1 cellular context compared by ENCODE assay signal in the genomic region with DNA sequence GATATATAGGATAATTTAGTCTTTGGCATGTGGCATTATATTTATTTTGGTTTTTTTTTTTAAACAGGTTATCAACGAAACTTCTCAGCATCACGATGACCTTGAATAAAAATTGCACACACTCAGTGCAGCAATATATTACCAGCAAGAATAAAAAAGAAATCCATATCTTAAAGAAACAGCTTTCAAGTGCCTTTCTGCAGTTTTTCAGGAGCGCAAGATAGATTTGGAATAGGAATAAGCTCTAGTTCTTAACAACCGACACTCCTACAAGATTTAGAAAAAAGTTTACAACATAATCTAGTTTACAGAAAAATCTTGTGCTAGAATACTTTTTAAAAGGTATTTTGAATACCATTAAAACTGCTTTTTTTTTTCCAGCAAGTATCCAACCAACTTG.
TF ChIP-seq lines count a peak whose summit lies in the region.

No MANE protein-coding gene starts in this region.

TF ChIP-seq in SK-N-SH treated with all-trans-retinoic acid at 6 μM for 48 hours, 23 proteins besides CTCF, POLR2A, EP300 and RAD21 (continued from another document):
- TF ChIP-seq RARB (CRISPR knock-in tag; IDR thresholded peaks at IDR 0.05): no peak
- TF ChIP-seq ARNTL (CRISPR knock-in tag; IDR thresholded peaks at IDR 0.05; ENCODE audit: borderline replicate concordance, low read depth): no peak
- TF ChIP-seq ISL1 (CRISPR knock-in tag; IDR thresholded peaks at IDR 0.05): no peak
- TF ChIP-seq SNAI2 (CRISPR knock-in tag; IDR thresholded peaks at IDR 0.05): no peak
- TF ChIP-seq, protein P1, sequence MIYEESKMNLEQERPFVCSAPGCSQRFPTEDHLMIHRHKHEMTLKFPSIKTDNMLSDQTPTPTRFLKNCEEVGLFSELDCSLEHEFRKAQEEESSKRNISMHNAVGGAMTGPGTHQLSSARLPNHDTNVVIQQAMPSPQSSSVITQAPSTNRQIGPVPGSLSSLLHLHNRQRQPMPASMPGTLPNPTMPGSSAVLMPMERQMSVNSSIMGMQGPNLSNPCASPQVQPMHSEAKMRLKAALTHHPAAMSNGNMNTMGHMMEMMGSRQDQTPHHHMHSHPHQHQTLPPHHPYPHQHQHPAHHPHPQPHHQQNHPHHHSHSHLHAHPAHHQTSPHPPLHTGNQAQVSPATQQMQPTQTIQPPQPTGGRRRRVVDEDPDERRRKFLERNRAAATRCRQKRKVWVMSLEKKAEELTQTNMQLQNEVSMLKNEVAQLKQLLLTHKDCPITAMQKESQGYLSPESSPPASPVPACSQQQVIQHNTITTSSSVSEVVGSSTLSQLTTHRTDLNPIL (CRISPR knock-in tag; IDR thresholded peaks at IDR 0.05; ENCODE audit: low read depth): no peak
- TF ChIP-seq, protein P2, sequence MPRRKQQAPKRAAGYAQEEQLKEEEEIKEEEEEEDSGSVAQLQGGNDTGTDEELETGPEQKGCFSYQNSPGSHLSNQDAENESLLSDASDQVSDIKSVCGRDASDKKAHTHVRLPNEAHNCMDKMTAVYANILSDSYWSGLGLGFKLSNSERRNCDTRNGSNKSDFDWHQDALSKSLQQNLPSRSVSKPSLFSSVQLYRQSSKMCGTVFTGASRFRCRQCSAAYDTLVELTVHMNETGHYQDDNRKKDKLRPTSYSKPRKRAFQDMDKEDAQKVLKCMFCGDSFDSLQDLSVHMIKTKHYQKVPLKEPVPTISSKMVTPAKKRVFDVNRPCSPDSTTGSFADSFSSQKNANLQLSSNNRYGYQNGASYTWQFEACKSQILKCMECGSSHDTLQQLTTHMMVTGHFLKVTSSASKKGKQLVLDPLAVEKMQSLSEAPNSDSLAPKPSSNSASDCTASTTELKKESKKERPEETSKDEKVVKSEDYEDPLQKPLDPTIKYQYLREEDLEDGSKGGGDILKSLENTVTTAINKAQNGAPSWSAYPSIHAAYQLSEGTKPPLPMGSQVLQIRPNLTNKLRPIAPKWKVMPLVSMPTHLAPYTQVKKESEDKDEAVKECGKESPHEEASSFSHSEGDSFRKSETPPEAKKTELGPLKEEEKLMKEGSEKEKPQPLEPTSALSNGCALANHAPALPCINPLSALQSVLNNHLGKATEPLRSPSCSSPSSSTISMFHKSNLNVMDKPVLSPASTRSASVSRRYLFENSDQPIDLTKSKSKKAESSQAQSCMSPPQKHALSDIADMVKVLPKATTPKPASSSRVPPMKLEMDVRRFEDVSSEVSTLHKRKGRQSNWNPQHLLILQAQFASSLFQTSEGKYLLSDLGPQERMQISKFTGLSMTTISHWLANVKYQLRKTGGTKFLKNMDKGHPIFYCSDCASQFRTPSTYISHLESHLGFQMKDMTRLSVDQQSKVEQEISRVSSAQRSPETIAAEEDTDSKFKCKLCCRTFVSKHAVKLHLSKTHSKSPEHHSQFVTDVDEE (CRISPR knock-in tag; IDR thresholded peaks at IDR 0.05): no peak
